Comparison of ENCODE assay signal across 22 cellular contexts in the genomic region with DNA sequence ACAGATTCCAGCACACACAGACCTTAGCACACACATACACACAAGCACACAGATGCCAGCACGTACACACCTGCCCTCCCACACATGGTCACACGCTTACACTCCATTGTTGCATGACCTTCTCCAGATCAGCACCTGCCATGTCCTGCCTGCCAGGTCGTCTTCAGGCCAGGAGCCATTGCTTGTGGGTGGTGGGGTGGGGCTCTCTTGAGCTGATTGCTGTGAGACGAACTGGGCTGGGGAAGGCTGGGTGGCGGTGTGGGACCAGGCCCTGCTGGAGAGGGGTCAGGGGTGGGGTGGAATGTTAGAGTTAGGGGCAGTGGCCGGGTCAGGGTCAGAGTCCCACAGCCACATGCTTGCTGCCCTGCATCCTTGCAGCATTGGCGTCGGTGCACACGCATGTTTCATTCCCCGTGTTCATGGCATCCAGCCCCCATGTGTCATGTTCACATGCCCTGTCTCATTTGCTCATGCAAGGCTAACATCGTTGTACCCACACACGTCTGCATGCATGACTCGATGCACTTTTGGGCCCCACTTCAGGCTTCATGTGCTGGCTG. TPM values are rescaled to one million over a fixed set of nuclear protein-coding genes. Genes with fewer than 3 reads are reported as not detected.
DNase-seq lines count a peak whose midpoint lies in the region; ATAC-seq and TF ChIP-seq lines count a peak whose summit lies in the region.
"Had no signal": no experiment of that assay in that cellular context is flagged by ENCODE, and none has a peak within 500 bp of the region (broad histone marks: within the 10 kb centered on the region; RNA-seq: fewer than 3 reads in every experiment).

No MANE protein-coding gene starts in this region.

- H3K9me3 Mint-ChIP-seq in Calu3 (ENCODE audit: low read depth, unreplicated experiment), result no peaks in the 10 kb centered on the region
- no peaks in the 10 kb centered on the region for H3K9me3 Mint-ChIP-seq in endodermal cell
- H3K9me3 Mint-ChIP-seq: activated CD4-positive, alpha-beta memory T cell treated with anti-CD3 and anti-CD28 coated beads, Interleukin-2, amount 10 ng/mL, durations not matched to agents 7 days and 5 days; CD8-positive, alpha-beta T cell; effector memory CD8-positive, alpha-beta T cell had no signal

- no peaks in the 10 kb centered on the region for H3K4me1 ChIP-seq in endodermal cell (ENCODE audit: control insufficient read depth, insufficient read depth, low read length)
- H3K4me1 ChIP-seq: tibial artery had no signal

- peak; percentile 33 for DNase-seq in activated CD8-positive, alpha-beta memory T cell treated with anti-CD3 and anti-CD28 coated beads for 24 hours
- DNase-seq in activated CD8-positive, alpha-beta memory T cell treated with anti-CD3 and anti-CD28 coated beads, Interleukin-2, amount 50 U/mL, for 4 hours, result no peak
- DNase-seq in Calu3 (peak; percentile 3), endodermal cell (peak; percentile 36), sciatic nerve (ENCODE audit: low spot score) (peak; percentile 45), DMS53 treated with DMSO at 0.1 percent for 48 hours (lab: John Stamatoyannopoulos, UW; ENCODE audit: unreplicated experiment) (no peak), medulla oblongata (ENCODE audit: extremely low spot score) (no peak)
- DNase-seq: activated CD4-positive, alpha-beta memory T cell treated with anti-CD3 and anti-CD28 coated beads, Interleukin-2, amount 10 ng/mL, durations not matched to agents 7 days and 5 days; activated gamma-delta T cell; amygdala; cerebellar nuclear complex; DND-41; GOT3; NCI-H82 had no signal

- H3K27me3 Mint-ChIP-seq in Calu3 (ENCODE audit: unreplicated experiment) (peaks cover 78% of the 10 kb centered on the region), endodermal cell (ENCODE audit: insufficient read depth) (no peaks in the 10 kb centered on the region)
- H3K27me3 Mint-ChIP-seq: activated CD4-positive, alpha-beta memory T cell treated with anti-CD3 and anti-CD28 coated beads, Interleukin-2, amount 10 ng/mL, durations not matched to agents 7 days and 5 days had no signal

- H3K27me3 ChIP-seq in endodermal cell (ENCODE audit: control insufficient read depth, insufficient read depth, low read length, poor library complexity, severe bottlenecking), result no peaks in the 10 kb centered on the region

- intact Hi-C loops in Calu3 (cut with micrococcal nuclease; ENCODE audit: unreplicated experiment), result no loop called here
- intact Hi-C loops in sciatic nerve (cut with DNase I), result loop anchor here (5.0 kb wide), 1 partner anchor 1647 kb away; no protein-coding TSS in a partner anchor

- no peak overlapping the region for H3K27ac ChIP-seq in endodermal cell (ENCODE audit: low read depth, low read length)
- H3K27ac ChIP-seq: tibial artery had no signal

- H3K4me1 Mint-ChIP-seq in Calu3 (ENCODE audit: low read depth, unreplicated experiment) (no peaks in the 10 kb centered on the region), endodermal cell (no peaks in the 10 kb centered on the region)
- H3K4me1 Mint-ChIP-seq: activated CD4-positive, alpha-beta memory T cell treated with anti-CD3 and anti-CD28 coated beads, Interleukin-2, amount 10 ng/mL, durations not matched to agents 7 days and 5 days had no signal

- no peaks in the 10 kb centered on the region for H3K36me3 ChIP-seq in endodermal cell (ENCODE audit: control insufficient read depth, insufficient read depth, low read length)
- H3K36me3 ChIP-seq: tibial artery had no signal

- WGBS in endodermal cell (ENCODE audit: insufficient coverage in 1 of 2, insufficient read length in 1 of 2), 2 experiments, result 93% methylated on average over 8 to 13 of the region's 13 CpGs

- H3K27ac Mint-ChIP-seq in Calu3 (ENCODE audit: unreplicated experiment) (no peak overlapping the region), endodermal cell (no peak overlapping the region)
- H3K27ac Mint-ChIP-seq: activated CD4-positive, alpha-beta memory T cell treated with anti-CD3 and anti-CD28 coated beads, Interleukin-2, amount 10 ng/mL, durations not matched to agents 7 days and 5 days; CD8-positive, alpha-beta T cell; effector memory CD8-positive, alpha-beta T cell; progenitor cell of endocrine pancreas had no signal

- H3K4me3 ChIP-seq in endodermal cell (ENCODE audit: low read length), result no peak overlapping the region
- H3K4me3 ChIP-seq: tibial artery had no signal

- BruUV-seq in Calu3 (replicated peaks; lab: Mats Ljungman, UMichigan), result no TSS peak

- no peak overlapping the region for H3K9ac ChIP-seq in endodermal cell (ENCODE audit: extremely low read depth, low read length, poor library complexity, severe bottlenecking)

- no peak overlapping the region for H3K4me3 Mint-ChIP-seq in Calu3 (ENCODE audit: low read depth, unreplicated experiment)
- no peak overlapping the region for H3K4me3 Mint-ChIP-seq in endodermal cell
- H3K4me3 Mint-ChIP-seq: activated CD4-positive, alpha-beta memory T cell treated with anti-CD3 and anti-CD28 coated beads, Interleukin-2, amount 10 ng/mL, durations not matched to agents 7 days and 5 days; CD8-positive, alpha-beta T cell; effector memory CD8-positive, alpha-beta T cell had no signal

- no peaks in the 10 kb centered on the region for H3K9me3 ChIP-seq in endodermal cell (ENCODE audit: control insufficient read depth, low read length)
- H3K9me3 ChIP-seq: tibial artery had no signal

- CTCF ChIA-PET in Calu3 (lab: Charles Lee), result no interaction called here

- no peak for TF ChIP-seq CTCF in Calu3 (IDR thresholded peaks at IDR 0.05; ENCODE audit: unreplicated experiment)
- no peak for TF ChIP-seq CTCF in endodermal cell (conservative IDR thresholded peaks at IDR 0.05)

- ATAC-seq in sciatic nerve (no peak), GM18858 (IDR thresholded peaks at IDR 0.05; ENCODE audit: unreplicated experiment) (no peak)
- ATAC-seq: CD8-positive, alpha-beta T cell; effector memory CD8-positive, alpha-beta T cell had no signal

- H3K36me3 Mint-ChIP-seq in Calu3 (ENCODE audit: insufficient read depth, unreplicated experiment), result no peaks in the 10 kb centered on the region
- H3K36me3 Mint-ChIP-seq in endodermal cell (ENCODE audit: low read depth), result no peaks in the 10 kb centered on the region
- H3K36me3 Mint-ChIP-seq: CD8-positive, alpha-beta T cell had no signal

RNA-seq across cellular contexts. Expression of a gene that starts 6.5 kb away (rescaled TPM):
- total RNA-seq in Calu3 (2022) (not detected in 2 replicates), endodermal cell (not detected), sciatic nerve (not detected)
- not detected for polyA plus RNA-seq in endodermal cell (2013, experiment 1 of 2)
- not detected for polyA plus RNA-seq in endodermal cell (2013, experiment 2 of 2)
- total RNA-seq: activated CD4-positive, alpha-beta memory T cell treated with anti-CD3 and anti-CD28 coated beads, Interleukin-2, amount 10 ng/mL, durations not matched to agents 7 days and 5 days; CD8-positive, alpha-beta T cell; fibroblast of lung; lung microvascular endothelial cell; M059J; progenitor cell of endocrine pancreas had no signal
- polyA plus RNA-seq: fibroblast of lung had no signal

RNA-seq across cellular contexts. Expression of a gene that starts 29.7 kb away (rescaled TPM):
- total RNA-seq in Calu3 (2022), result not detected in 2 replicates
- not detected for total RNA-seq in endodermal cell
- not detected for polyA plus RNA-seq in endodermal cell (2013, experiment 1 of 2)
- polyA plus RNA-seq in endodermal cell (2013, experiment 2 of 2), result not detected
- not detected for total RNA-seq in sciatic nerve
- total RNA-seq: fibroblast of lung, M059J, progenitor cell of endocrine pancreas had no signal
- polyA plus RNA-seq: fibroblast of lung had no signal

RNA-seq across cellular contexts. Expression of a gene that starts 34.0 kb away (rescaled TPM):
- 0.17 and 0.33 TPM in 2 replicates for total RNA-seq in Calu3 (2022)
- total RNA-seq in endodermal cell, result 1 to 10 TPM; 4.1 to 5.5 TPM
- 3.0 TPM for polyA plus RNA-seq in endodermal cell (2013, experiment 1 of 2)
- polyA plus RNA-seq in endodermal cell (2013, experiment 2 of 2), result 2.8 TPM
- 1.0 TPM for total RNA-seq in sciatic nerve

RNA-seq across cellular contexts. Expression of a gene that starts 34.6 kb away (rescaled TPM):
- total RNA-seq in Calu3 (2022) (17.2 and 17.8 TPM in 2 replicates), endodermal cell (10 to 100 TPM; 14.6 to 15.8 TPM), sciatic nerve (10.8 TPM)
- 10.7 TPM for polyA plus RNA-seq in endodermal cell (2013, experiment 1 of 2)
- 10.8 TPM for polyA plus RNA-seq in endodermal cell (2013, experiment 2 of 2)

RNA-seq across cellular contexts. Expression of a gene that starts 50.4 kb away (rescaled TPM):
- total RNA-seq in Calu3 (2022) (0.45 TPM in 1 of 2 replicates, not detected in the other), endodermal cell (1 to 10 TPM; 2.4 to 4.5 TPM), sciatic nerve (not detected)
- 9.6 TPM for polyA plus RNA-seq in endodermal cell (2013, experiment 1 of 2)
- polyA plus RNA-seq in endodermal cell (2013, experiment 2 of 2), result 8.4 TPM
- total RNA-seq: activated CD4-positive, alpha-beta memory T cell treated with anti-CD3 and anti-CD28 coated beads, Interleukin-2, amount 10 ng/mL, durations not matched to agents 7 days and 5 days; CD8-positive, alpha-beta T cell; fibroblast of lung; M059J had no signal
- polyA plus RNA-seq: fibroblast of lung had no signal

Comparison
In these comparisons a context has a peak if more than half of its experiments do, and no peak if none do; other contexts are left out.
1. DNase-seq: peak in activated CD8-positive, alpha-beta memory T cell treated with anti-CD3 and anti-CD28 coated beads for 24 hours (single experiment), Calu3 (single experiment), endodermal cell (single experiment) and sciatic nerve (single experiment); none in activated CD8-positive, alpha-beta memory T cell treated with anti-CD3 and anti-CD28 coated beads, Interleukin-2, amount 50 U/mL, for 4 hours (single experiment), DMS53 treated with DMSO at 0.1 percent for 48 hours (single experiment) and medulla oblongata (single experiment).